18 cellular contexts compared by ENCODE assay signal in genomic region chr12:110637869-110638441, GRCh38. TPM values are rescaled to one million over a fixed set of nuclear protein-coding genes. Genes with fewer than 3 reads are reported as not detected.
DNase-seq lines count a peak whose midpoint lies in the region; ATAC-seq and TF ChIP-seq lines count a peak whose summit lies in the region.
"Had no signal": no experiment of that assay in that cellular context is flagged by ENCODE, and none has a peak within 500 bp of the region (broad histone marks: within the 10 kb centered on the region; RNA-seq: fewer than 3 reads in every experiment).

No MANE protein-coding gene starts in this region.

- no peak for TF ChIP-seq EP300 in transverse colon (IDR thresholded peaks at IDR 0.05; ENCODE audit: low read depth)

- TF ChIP-seq CTCF in DOHH2 (IDR thresholded peaks at IDR 0.05; ENCODE audit: low read depth, low read length, poor library complexity, severe bottlenecking) (no peak), HFFc6 (IDR thresholded peaks at IDR 0.05) (no peak), osteocyte (IDR thresholded peaks at IDR 0.05) (no peak), transverse colon (IDR thresholded peaks at IDR 0.05) (no peak)

- H3K4me1 Mint-ChIP-seq in HFFc6 (ENCODE audit: low read depth), result peaks cover 31% of the 10 kb centered on the region
- peaks cover 44% of the 10 kb centered on the region for H3K4me1 Mint-ChIP-seq in activated CD8-positive, alpha-beta T cell treated with anti-CD3 and anti-CD28 coated beads, Interleukin-2, amount 10 ng/mL, durations not matched to agents 7 days and 5 days (ENCODE audit: low read depth)
- peaks cover 36% of the 10 kb centered on the region for H3K4me1 Mint-ChIP-seq in osteocyte (ENCODE audit: unreplicated experiment)

- H3K9me3 Mint-ChIP-seq in HFFc6 (no peaks in the 10 kb centered on the region), osteocyte (ENCODE audit: unreplicated experiment) (no peaks in the 10 kb centered on the region)
- H3K9me3 Mint-ChIP-seq in activated CD8-positive, alpha-beta T cell treated with anti-CD3 and anti-CD28 coated beads, Interleukin-2, amount 10 ng/mL, durations not matched to agents 7 days and 5 days (ENCODE audit: insufficient read depth), result no peaks in the 10 kb centered on the region

- no peaks in the 10 kb centered on the region for H4K20me1 ChIP-seq in DOHH2 (ENCODE audit: control insufficient read depth, insufficient read depth, low read depth, low read length)

- H3K4me1 ChIP-seq in DOHH2 (ENCODE audit: control insufficient read depth, low read length), result peaks cover 100% of the 10 kb centered on the region
- peaks cover 0 to 8% (median 0%) of the 10 kb centered on the region in 4 donors for H3K4me1 ChIP-seq in transverse colon
- H3K4me1 ChIP-seq: suprapubic skin had no signal

- WGBS in transverse colon (ENCODE audit: low coverage in 1 of 2), 2 donors, result 74 to 77% methylated on average over 3 of the region's 3 CpGs

- no peaks in the 10 kb centered on the region for H3K9me3 ChIP-seq in DOHH2 (ENCODE audit: control insufficient read depth, insufficient read depth, low read length)
- no peaks in the 10 kb centered on the region for H3K9me3 ChIP-seq in transverse colon
- H3K9me3 ChIP-seq: HAP-1, sigmoid colon, suprapubic skin had no signal

- peaks cover 10% of the 10 kb centered on the region for H3F3A ChIP-seq in DOHH2 (ENCODE audit: control insufficient read depth, insufficient read depth)

- peaks cover 10% of the 10 kb centered on the region; the same call in 1 of the 2 replicates for H3K36me3 Mint-ChIP-seq in HFFc6 (ENCODE audit: low read depth)
- no peaks in the 10 kb centered on the region for H3K36me3 Mint-ChIP-seq in activated CD8-positive, alpha-beta T cell treated with anti-CD3 and anti-CD28 coated beads, Interleukin-2, amount 10 ng/mL, durations not matched to agents 7 days and 5 days (ENCODE audit: low read depth)
- H3K36me3 Mint-ChIP-seq in osteocyte (ENCODE audit: unreplicated experiment), result peaks cover 7% of the 10 kb centered on the region

- H3K4me3 Mint-ChIP-seq in HFFc6, result no peak overlapping the region
- H3K4me3 Mint-ChIP-seq in activated CD8-positive, alpha-beta T cell treated with anti-CD3 and anti-CD28 coated beads, Interleukin-2, amount 10 ng/mL, durations not matched to agents 7 days and 5 days, result no peak overlapping the region
- no peak overlapping the region for H3K4me3 Mint-ChIP-seq in osteocyte (ENCODE audit: unreplicated experiment)

- H3K27me3 Mint-ChIP-seq in HFFc6 (ENCODE audit: insufficient read depth) (peaks cover 4% of the 10 kb centered on the region), osteocyte (ENCODE audit: unreplicated experiment) (no peaks in the 10 kb centered on the region)
- no peaks in the 10 kb centered on the region for H3K27me3 Mint-ChIP-seq in activated CD8-positive, alpha-beta T cell treated with anti-CD3 and anti-CD28 coated beads, Interleukin-2, amount 10 ng/mL, durations not matched to agents 7 days and 5 days (ENCODE audit: low read depth)

- peak overlapping the region; percentile 45 for H3K4me2 ChIP-seq in DOHH2 (ENCODE audit: low read length)

- no peaks in the 10 kb centered on the region for H3K79me2 ChIP-seq in DOHH2 (ENCODE audit: control insufficient read depth, low read length)

- H3K4me3 ChIP-seq in DOHH2 (ENCODE audit: low read length), result 0 out of 2 replicates have a peak overlapping the region, but pooled peaks have one; percentile 7
- H3K4me3 ChIP-seq in transverse colon, result no peak overlapping the region
- H3K4me3 ChIP-seq: HAP-1, sigmoid colon, suprapubic skin had no signal

- H3K27ac Mint-ChIP-seq in HFFc6 (no peak overlapping the region), osteocyte (ENCODE audit: unreplicated experiment) (peak overlapping the region; percentile 65)
- no peak overlapping the region for H3K27ac Mint-ChIP-seq in activated CD8-positive, alpha-beta T cell treated with anti-CD3 and anti-CD28 coated beads, Interleukin-2, amount 10 ng/mL, durations not matched to agents 7 days and 5 days

- H3K36me3 ChIP-seq in DOHH2 (ENCODE audit: control insufficient read depth, low read length) (peaks cover 10% of the 10 kb centered on the region), transverse colon (no peaks in the 10 kb centered on the region)

- no peak for TF ChIP-seq POLR2A in transverse colon (IDR thresholded peaks at IDR 0.05)

- CTCF ChIA-PET in activated CD8-positive, alpha-beta T cell treated with anti-CD3 and anti-CD28 coated beads, Interleukin-2, amount 10 ng/mL, durations not matched to agents 7 days and 5 days (lab: Charles Lee), result interaction anchor here (1.3 to 1.4 kb wide), 2 partner anchors 10 to 19 kb away, joined by 5 read pairs; no protein-coding TSS in a partner anchor

- DNase-seq in HFFc6, result peak; percentile 6
- DNase-seq in activated CD8-positive, alpha-beta T cell treated with anti-CD3 and anti-CD28 coated beads, Interleukin-2, amount 10 ng/mL, durations not matched to agents 7 days and 5 days, result peak; percentile 44
- no peak for DNase-seq in osteocyte (ENCODE audit: extremely low spot score, unreplicated experiment)
- DNase-seq in NCI-H2227 treated with DMSO at 0.1 percent for 48 hours (lab: John Stamatoyannopoulos, UW), result no peak
- no peak for DNase-seq in transverse colon
- DNase-seq in nucleus accumbens (lab: John Stamatoyannopoulos, UW), result no peak
- no peak for DNase-seq in NCI-H82 (lab: John Stamatoyannopoulos, UW)
- DNase-seq: activated CD4-positive, CD25-positive, alpha-beta regulatory T cell; activated naive CD4-positive, alpha-beta T cell; foreskin keratinocyte; NCI-H187 treated with DMSO at 0.1 percent for 48 hours; NCI-H510A treated with DMSO at 0.1 percent for 48 hours; sigmoid colon; stimulated activated CD4-positive, alpha-beta T cell treated with anti-CD3 and anti-CD28 coated beads, Interleukin-2, amount 100 ng/mL, for 24 hours; T-helper 2 cell had no signal

- intact Hi-C loops in transverse colon (cut with DNase I; ENCODE audit: low total_unique reads), result no loop called here

- in situ Hi-C loops in transverse colon (cut with MboI; ENCODE audit: low pct_ligation_motif_present in 1 of 4, low pct_unique_long_range_greater_than_20kb in 1 of 4, low sequenced_read_pairs in 3 of 4), result no loop called here

- 0 out of 2 replicates have a peak overlapping the region, but pooled peaks have one; percentile 53 for H3K27ac ChIP-seq in DOHH2 (ENCODE audit: low read depth, low read length)
- no peak overlapping the region for H3K27ac ChIP-seq in transverse colon
- H3K27ac ChIP-seq: foreskin keratinocyte, suprapubic skin had no signal

- no peaks in the 10 kb centered on the region for H3K27me3 ChIP-seq in DOHH2 (ENCODE audit: control insufficient read depth, low read length)
- H3K27me3 ChIP-seq in transverse colon, result no peaks in the 10 kb centered on the region
- H3K27me3 ChIP-seq: foreskin keratinocyte, sigmoid colon, suprapubic skin had no signal

- ATAC-seq in activated CD8-positive, alpha-beta T cell treated with anti-CD3 and anti-CD28 coated beads, Interleukin-2, amount 10 ng/mL, durations not matched to agents 7 days and 5 days, result peak; percentile 72
- ATAC-seq: foreskin keratinocyte had no signal

- no peaks in the 10 kb centered on the region for H3K9me2 ChIP-seq in DOHH2 (replicated peaks; ENCODE audit: control insufficient read depth, low read length)

- POLR2A ChIA-PET in activated CD8-positive, alpha-beta T cell treated with anti-CD3 and anti-CD28 coated beads, Interleukin-2, amount 10 ng/mL, durations not matched to agents 7 days and 5 days (lab: Charles Lee), result no interaction called here

RNA-seq across cellular contexts. Expression of gene TCTN1, which starts 24.0 kb away (rescaled TPM):
- 10 to 100 TPM; 24.2 to 30.3 (median 25.6) TPM for total RNA-seq in HFFc6 (2021; fragmentation: NEBNext Ultra II Directional; extraction: Animal tissue kit (Norgen Biotek cat#: 25700))
- total RNA-seq in activated CD8-positive, alpha-beta T cell treated with anti-CD3 and anti-CD28 coated beads, Interleukin-2, amount 10 ng/mL, durations not matched to agents 7 days and 5 days, result 1 to 10 TPM; 5.9 to 7.9 TPM
- total RNA-seq in osteocyte (49.5 and 51.4 TPM in 2 replicates), transverse colon (10 to 100 TPM; 28.5 to 71.2 (median 35.1) TPM)

RNA-seq across cellular contexts. Expression of gene HVCN1, which starts 51.0 kb away (rescaled TPM):
- total RNA-seq in HFFc6 (2021; fragmentation: NEBNext Ultra II Directional; extraction: Animal tissue kit (Norgen Biotek cat#: 25700)), result under 1 TPM in 5 of 6 experiments, not detected in 1; 0.09 to 0.71 (median 0.33) TPM
- total RNA-seq in activated CD8-positive, alpha-beta T cell treated with anti-CD3 and anti-CD28 coated beads, Interleukin-2, amount 10 ng/mL, durations not matched to agents 7 days and 5 days, result 10 to 100 TPM; 28.6 to 30.8 TPM
- 0.76 and 0.94 TPM in 2 replicates for total RNA-seq in osteocyte
- total RNA-seq in transverse colon, result 1 to 10 TPM in 3 of 4 donors, not detected in 1; 3.4 to 7.9 (median 7.3) TPM

RNA-seq across cellular contexts. Expression of gene PPTC7, which starts 54.8 kb away (rescaled TPM):
- 10 to 100 TPM in 5 of 6 experiments, 1 to 10 TPM in 1; 8.9 to 13.6 (median 12.0) TPM for total RNA-seq in HFFc6 (2021; fragmentation: NEBNext Ultra II Directional; extraction: Animal tissue kit (Norgen Biotek cat#: 25700))
- 10 to 100 TPM; 24.4 to 26.8 TPM for total RNA-seq in activated CD8-positive, alpha-beta T cell treated with anti-CD3 and anti-CD28 coated beads, Interleukin-2, amount 10 ng/mL, durations not matched to agents 7 days and 5 days
- 13.3 and 14.4 TPM in 2 replicates for total RNA-seq in osteocyte
- 10 to 100 TPM; 25.3 to 36.4 (median 27.1) TPM for total RNA-seq in transverse colon

Comparison
In these comparisons a context has a peak if more than half of its experiments do, and no peak if none do; other contexts are left out.
1. DNase-seq: peak in HFFc6 (single experiment) and activated CD8-positive, alpha-beta T cell treated with anti-CD3 and anti-CD28 coated beads, Interleukin-2, amount 10 ng/mL, durations not matched to agents 7 days and 5 days (single experiment); none in osteocyte (single experiment), NCI-H2227 treated with DMSO at 0.1 percent for 48 hours (single experiment), transverse colon (single experiment), nucleus accumbens (0 of 56) and NCI-H82 (single experiment).